Comparison of ENCODE assay signal across 20 cellular contexts in the genomic region with DNA sequence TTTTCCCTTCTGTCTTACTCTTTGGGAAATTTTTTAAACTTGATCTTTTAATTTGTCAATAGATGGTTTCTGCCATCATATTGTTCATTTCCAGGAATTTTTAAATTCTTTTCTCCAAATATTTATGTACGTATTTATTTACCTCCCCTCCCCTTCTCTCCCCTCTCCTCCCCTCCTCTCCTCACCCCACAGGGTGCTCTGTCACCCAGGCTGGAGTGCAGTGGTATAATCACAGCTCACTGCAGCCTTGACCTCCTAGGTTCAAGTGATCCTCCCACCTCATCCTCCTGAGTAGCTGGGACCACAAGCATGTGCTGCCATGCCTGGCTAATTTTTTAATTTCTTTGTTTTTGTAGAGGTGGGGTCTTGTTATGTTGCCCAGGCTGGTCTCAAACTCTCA.
"Had no signal": no experiment of that assay in that cellular context is flagged by ENCODE, and none has a peak within 500 bp of the region (broad histone marks: within the 10 kb centered on the region; RNA-seq: fewer than 3 reads in every experiment).

No MANE protein-coding gene starts in this region.

- DNase-seq: activated CD4-positive, alpha-beta T cell treated with anti-CD3 and anti-CD28 coated beads, Interleukin-2, amount 10 ng/mL, durations not matched to agents 7 days and 5 days; activated CD8-positive, alpha-beta T cell treated with anti-CD3 and anti-CD28 coated beads, Interleukin-2, amount 10 ng/mL, durations not matched to agents 7 days and 5 days; activated effector memory CD4-positive, alpha-beta T cell treated with Interleukin-2 at 50 U/mL for 16 hours; activated naive CD4-positive, alpha-beta T cell treated with anti-CD3 and anti-CD28 coated beads, Interleukin-2, amount 10 ng/mL, durations not matched to agents 7 days and 5 days; activated naive CD8-positive, alpha-beta T cell treated with anti-CD3 and anti-CD28 coated beads, Interleukin-2, amount 50 U/mL, for 24 hours; activated T-cell treated with anti-CD3 and anti-CD28 coated beads, Interleukin-2, amount 50 U/mL, for 4 hours; aorta; cortex of kidney; gastrocnemius medialis; heart right ventricle; immature natural killer cell; naive thymus-derived CD8-positive, alpha-beta T cell; T-helper 1 cell; T-helper 9 cell; transverse colon; uterus had no signal

- H3K27ac Mint-ChIP-seq: activated CD4-positive, alpha-beta T cell treated with anti-CD3 and anti-CD28 coated beads, Interleukin-2, amount 10 ng/mL, durations not matched to agents 7 days and 5 days; activated CD8-positive, alpha-beta T cell treated with anti-CD3 and anti-CD28 coated beads, Interleukin-2, amount 10 ng/mL, durations not matched to agents 7 days and 5 days; activated naive CD4-positive, alpha-beta T cell treated with anti-CD3 and anti-CD28 coated beads, Interleukin-2, amount 10 ng/mL, durations not matched to agents 7 days and 5 days; activated naive CD8-positive, alpha-beta T cell treated with anti-CD3 and anti-CD28 coated beads, Interleukin-2, amount 50 U/mL, for 24 hours; immature natural killer cell; memory B cell; naive thymus-derived CD8-positive, alpha-beta T cell; stimulated activated naive CD8-positive, alpha-beta T cell treated with anti-CD3 and anti-CD28 coated beads, Interleukin-15, Interleukin-2, amounts not matched to agents 100 ng/mL and 50 ng/mL, for 24 hours had no signal

- H3K4me3 Mint-ChIP-seq: activated CD4-positive, alpha-beta T cell treated with anti-CD3 and anti-CD28 coated beads, Interleukin-2, amount 10 ng/mL, durations not matched to agents 7 days and 5 days; activated CD8-positive, alpha-beta T cell treated with anti-CD3 and anti-CD28 coated beads, Interleukin-2, amount 10 ng/mL, durations not matched to agents 7 days and 5 days; activated naive CD4-positive, alpha-beta T cell treated with anti-CD3 and anti-CD28 coated beads, Interleukin-2, amount 10 ng/mL, durations not matched to agents 7 days and 5 days; activated naive CD8-positive, alpha-beta T cell treated with anti-CD3 and anti-CD28 coated beads, Interleukin-2, amount 50 U/mL, for 24 hours; activated T-cell treated with anti-CD3 and anti-CD28 coated beads, Interleukin-2, amount 50 U/mL, for 4 hours; immature natural killer cell; memory B cell; naive thymus-derived CD8-positive, alpha-beta T cell; stimulated activated naive CD8-positive, alpha-beta T cell treated with anti-CD3 and anti-CD28 coated beads, Interleukin-15, Interleukin-2, amounts not matched to agents 100 ng/mL and 50 ng/mL, for 24 hours had no signal

- H3K27me3 Mint-ChIP-seq: activated naive CD4-positive, alpha-beta T cell treated with anti-CD3 and anti-CD28 coated beads, Interleukin-2, amount 10 ng/mL, durations not matched to agents 7 days and 5 days had no signal

- H3K36me3 Mint-ChIP-seq: activated naive CD4-positive, alpha-beta T cell treated with anti-CD3 and anti-CD28 coated beads, Interleukin-2, amount 10 ng/mL, durations not matched to agents 7 days and 5 days; immature natural killer cell; memory B cell; naive thymus-derived CD8-positive, alpha-beta T cell had no signal

- H3K27ac ChIP-seq: breast epithelium, gastrocnemius medialis, transverse colon, uterus had no signal

- H3K27me3 ChIP-seq: breast epithelium, gastrocnemius medialis, heart right ventricle, transverse colon, uterus had no signal

- H3K4me3 ChIP-seq: breast epithelium, gastrocnemius medialis, heart right ventricle, transverse colon, uterus had no signal

- H3K9me3 Mint-ChIP-seq: activated CD4-positive, alpha-beta T cell treated with anti-CD3 and anti-CD28 coated beads, Interleukin-2, amount 10 ng/mL, durations not matched to agents 7 days and 5 days; activated naive CD4-positive, alpha-beta T cell treated with anti-CD3 and anti-CD28 coated beads, Interleukin-2, amount 10 ng/mL, durations not matched to agents 7 days and 5 days; activated naive CD8-positive, alpha-beta T cell treated with anti-CD3 and anti-CD28 coated beads, Interleukin-2, amount 50 U/mL, for 24 hours; activated T-cell treated with anti-CD3 and anti-CD28 coated beads, Interleukin-2, amount 50 U/mL, for 4 hours; memory B cell; naive thymus-derived CD8-positive, alpha-beta T cell; stimulated activated naive CD8-positive, alpha-beta T cell treated with anti-CD3 and anti-CD28 coated beads, Interleukin-15, Interleukin-2, amounts not matched to agents 100 ng/mL and 50 ng/mL, for 24 hours had no signal

- H3K9me3 ChIP-seq: breast epithelium, gastrocnemius medialis, heart right ventricle, transverse colon, uterus had no signal

- H3K4me1 Mint-ChIP-seq: activated CD4-positive, alpha-beta T cell treated with anti-CD3 and anti-CD28 coated beads, Interleukin-2, amount 10 ng/mL, durations not matched to agents 7 days and 5 days; activated naive CD4-positive, alpha-beta T cell treated with anti-CD3 and anti-CD28 coated beads, Interleukin-2, amount 10 ng/mL, durations not matched to agents 7 days and 5 days; activated naive CD8-positive, alpha-beta T cell treated with anti-CD3 and anti-CD28 coated beads, Interleukin-2, amount 50 U/mL, for 24 hours; immature natural killer cell; memory B cell had no signal

- H3K4me1 ChIP-seq: uterus had no signal

- H3K36me3 ChIP-seq: breast epithelium, gastrocnemius medialis, heart right ventricle, transverse colon, uterus had no signal

- ATAC-seq: activated CD4-positive, CD25-positive, alpha-beta regulatory T cell treated with anti-CD3 and anti-CD28 coated beads, Interleukin-2, amount 50 U/mL, for 24 hours; activated CD8-positive, alpha-beta T cell treated with anti-CD3 and anti-CD28 coated beads, Interleukin-2, amount 10 ng/mL, durations not matched to agents 7 days and 5 days; activated naive CD8-positive, alpha-beta T cell treated with anti-CD3 and anti-CD28 coated beads, Interleukin-2, amount 50 U/mL, for 24 hours; activated T-cell treated with anti-CD3 and anti-CD28 coated beads, Interleukin-2, amount 50 U/mL, for 4 hours; gastrocnemius medialis; naive thymus-derived CD8-positive, alpha-beta T cell had no signal
